Comparison of ENCODE assay signal across 38 cellular contexts in genomic region chr22:16777284-16777924, GRCh38. TPM values are rescaled to one million over a fixed set of nuclear protein-coding genes. Genes with fewer than 3 reads are reported as not detected.
"Had no signal": no experiment of that assay in that cellular context is flagged by ENCODE, and none has a peak within 500 bp of the region (broad histone marks: within the 10 kb centered on the region; RNA-seq: fewer than 3 reads in every experiment).

No MANE protein-coding gene starts in this region.

- H3K9ac ChIP-seq: KMS-11 had no signal

- H3K27ac ChIP-seq: KMS-11 had no signal

- H3K9me3 ChIP-seq: MG63 had no signal

- DNase-seq: Karpas-422, Kasumi-1, MG63, MM.1S, MV-4-11, NCI-H1048, NCI-H1092, NCI-H1092 treated with DMSO at 0.1 percent for 48 hours, NCI-H1105, NCI-H1105 treated with DMSO at 0.1 percent for 48 hours, NCI-H1417, NCI-H1417 treated with DMSO at 0.1 percent for 48 hours, NCI-H1436, NCI-H1436 treated with DMSO at 0.1 percent for 48 hours, NCI-H146, NCI-H1694, NCI-H1694 treated with DMSO at 0.1 percent for 48 hours, NCI-H187, NCI-H187 treated with DMSO at 0.1 percent for 48 hours, NCI-H1930, NCI-H2029, NCI-H2029 treated with DMSO at 0.1 percent for 48 hours, NCI-H2081, NCI-H2081 treated with DMSO at 0.1 percent for 48 hours, NCI-H2107, NCI-H2171, NCI-H2171 treated with DMSO at 0.1 percent for 48 hours, NCI-H2227 treated with DMSO at 0.1 percent for 48 hours, NCI-H226, NCI-H345, NCI-H446, NCI-H446 treated with DMSO at 0.1 percent for 48 hours, NCI-H510A, NCI-H510A treated with DMSO at 0.1 percent for 48 hours had no signal

- H3K4me3 ChIP-seq: MG63 had no signal

- H3K4me2 ChIP-seq: KMS-11 had no signal

- H3K36me3 ChIP-seq: MG63 had no signal

- H3K27me3 ChIP-seq: MG63 had no signal

RNA-seq across cellular contexts. Expression of gene XKR3, which starts 47.8 kb away (rescaled TPM):
- total RNA-seq: LHCN-M2, MCF 10A, NCI-H460 had no signal
